Comparison of ENCODE assay signal across 4 cellular contexts in the genomic region with DNA sequence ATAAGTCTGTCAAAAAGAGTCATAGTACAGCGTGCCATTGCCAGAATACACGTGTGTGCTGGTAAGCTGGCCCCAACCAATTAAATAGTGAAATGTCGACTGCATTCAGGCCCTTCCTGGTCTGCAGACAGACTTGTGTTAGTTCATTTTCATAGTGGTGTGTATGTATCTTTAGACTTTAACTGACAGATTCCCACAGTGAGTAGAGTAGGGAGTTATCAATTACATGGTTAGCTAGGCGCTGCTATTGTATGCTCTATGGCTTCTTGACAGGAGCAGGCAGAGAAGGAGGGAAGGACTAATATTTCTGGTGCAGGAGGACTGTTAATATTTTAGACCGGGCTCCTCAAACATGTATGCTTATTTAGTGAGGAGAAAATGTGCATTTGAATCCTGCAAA.
"Had no signal": no experiment of that assay in that cellular context is flagged by ENCODE, and none has a peak within 500 bp of the region (broad histone marks: within the 10 kb centered on the region; RNA-seq: fewer than 3 reads in every experiment).

No MANE protein-coding gene starts in this region.

- H3K4me3 Mint-ChIP-seq: GM23338, H9 had no signal

- H3K27ac Mint-ChIP-seq: GM23338, H9 had no signal

- DNase-seq: H9, HCEC 1CT, IMR-90 had no signal

- H3K4me2 ChIP-seq: GM23338 had no signal

- ATAC-seq: GM23338 had no signal

- H3K4me3 ChIP-seq: GM23338 had no signal

- H2AFZ ChIP-seq: GM23338 had no signal

- H3K9me3 Mint-ChIP-seq: GM23338, H9 had no signal
